In the genomic region with DNA sequence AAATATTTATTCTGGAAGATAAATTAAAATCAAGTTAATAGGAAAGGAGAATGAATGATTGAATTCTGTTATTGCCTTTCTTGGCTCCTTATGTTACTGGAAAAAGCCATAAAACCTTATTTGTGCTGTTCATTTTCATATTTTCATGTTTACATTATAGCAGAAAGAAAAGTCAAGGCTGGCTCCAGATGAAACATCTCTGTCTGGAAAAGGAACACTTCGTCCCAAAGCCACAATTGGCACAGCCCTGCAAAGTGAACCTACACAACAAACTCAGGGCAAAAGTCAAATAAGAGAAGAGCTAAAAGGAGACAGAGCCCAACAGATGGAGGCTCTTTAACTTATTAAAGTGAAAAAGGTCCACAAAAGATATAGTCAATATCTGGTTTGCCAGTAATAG, we compare ENCODE assay signal across 25 cellular contexts.
"Had no signal": no experiment of that assay in that cellular context is flagged by ENCODE, and none has a peak within 500 bp of the region (broad histone marks: within the 10 kb centered on the region; RNA-seq: fewer than 3 reads in every experiment).

No MANE protein-coding gene starts in this region.

- H3K4me2 ChIP-seq: neural progenitor cell, smooth muscle cell had no signal

- H3K9me3 Mint-ChIP-seq: natural killer cell treated with Interleukin-12 subunit alpha and Interleukin-12 subunit beta and Interleukin-15 and Interleukin-18, amount 100 ng/mL, for 72 hours had no signal

- H3K9ac ChIP-seq: neural progenitor cell had no signal

- H3K27ac ChIP-seq: cardiac muscle cell, neural progenitor cell, right lobe of liver, tibial artery, upper lobe of right lung, uterus had no signal

- H3K27me3 ChIP-seq: cardiac muscle cell, neural progenitor cell, ovary, right lobe of liver, tibial artery, upper lobe of right lung, uterus had no signal

- H3K4me3 ChIP-seq: cardiac muscle cell, lung, neural progenitor cell, ovary, right lobe of liver, smooth muscle cell, tibial artery, upper lobe of right lung, uterus had no signal

- H3K27me3 Mint-ChIP-seq: effector memory CD8-positive, alpha-beta T cell; memory B cell; naive B cell; natural killer cell treated with Interleukin-12 subunit alpha and Interleukin-12 subunit beta and Interleukin-15 and Interleukin-18, amount 100 ng/mL, for 72 hours; stimulated activated naive CD8-positive, alpha-beta T cell treated with anti-CD3 and anti-CD28 coated beads, Interleukin-15, amount 100 ng/mL, for 72 hours had no signal

- ATAC-seq: effector memory CD8-positive, alpha-beta T cell; left lobe of liver; natural killer cell treated with Interleukin-12 subunit alpha and Interleukin-12 subunit beta and Interleukin-15 and Interleukin-18, amount 100 ng/mL, for 72 hours; right lobe of liver; stimulated activated naive CD8-positive, alpha-beta T cell treated with anti-CD3 and anti-CD28 coated beads, Interleukin-15, amount 100 ng/mL, for 72 hours had no signal

- H3K4me1 Mint-ChIP-seq: memory B cell; naive B cell; neural progenitor cell; stimulated activated naive CD8-positive, alpha-beta T cell treated with anti-CD3 and anti-CD28 coated beads, Interleukin-15, amount 100 ng/mL, for 72 hours had no signal

- H3K4me1 ChIP-seq: neural progenitor cell, right lobe of liver, tibial artery, upper lobe of right lung, uterus had no signal

- H2AFZ ChIP-seq: neural progenitor cell had no signal

- DNase-seq: cortex of kidney; effector memory CD8-positive, alpha-beta T cell; erythroblast; foreskin fibroblast; kidney; naive B cell; posterior cingulate gyrus; right lobe of liver; stimulated activated CD4-positive, alpha-beta T cell treated with anti-CD3 and anti-CD28 coated beads, Interleukin-12 subunit alpha, Interleukin-12 subunit beta, amount 100 ng/mL, for 4 hours; stimulated activated CD4-positive, alpha-beta T cell treated with anti-CD3 and anti-CD28 coated beads, Interleukin-1b, Interleukin-23, amount 100 ng/mL, for 48 hours; stimulated activated CD4-positive, alpha-beta T cell treated with anti-CD3 and anti-CD28 coated beads, Interleukin-4, amount 100 ng/mL, for 1 hour; stimulated activated CD8-positive, alpha-beta memory T cell treated with anti-CD3 and anti-CD28 coated beads, Interleukin-4, amount 100 ng/mL, for 48 hours; stimulated activated naive CD4-positive, alpha-beta T cell; stimulated activated naive CD8-positive, alpha-beta T cell treated with anti-CD3 and anti-CD28 coated beads, Interleukin-15, amount 100 ng/mL, for 72 hours; tibial artery; upper lobe of right lung; uterus had no signal

- H3K27ac Mint-ChIP-seq: effector memory CD8-positive, alpha-beta T cell; memory B cell; natural killer cell treated with Interleukin-12 subunit alpha and Interleukin-12 subunit beta and Interleukin-15 and Interleukin-18, amount 100 ng/mL, for 72 hours; stimulated activated naive CD8-positive, alpha-beta T cell treated with anti-CD3 and anti-CD28 coated beads, Interleukin-15, amount 100 ng/mL, for 72 hours had no signal

- H3K36me3 ChIP-seq: cardiac muscle cell, neural progenitor cell, ovary, right lobe of liver, tibial artery, upper lobe of right lung, uterus had no signal

- H3K4me3 Mint-ChIP-seq: effector memory CD8-positive, alpha-beta T cell; memory B cell; natural killer cell treated with Interleukin-12 subunit alpha and Interleukin-12 subunit beta and Interleukin-15 and Interleukin-18, amount 100 ng/mL, for 72 hours; neural progenitor cell; stimulated activated naive CD8-positive, alpha-beta T cell treated with anti-CD3 and anti-CD28 coated beads, Interleukin-15, amount 100 ng/mL, for 72 hours had no signal

- H3K9me3 ChIP-seq: ovary, upper lobe of right lung, uterus had no signal
